In genomic region chr5:177448244-177448950, GRCh38 we compare ENCODE assay signal across 1 cellular context.
A peak's percentile ranks its signal among the peaks of the same experiment; 100 is the strongest.
TF ChIP-seq lines count a peak whose summit lies in the region.

No MANE protein-coding gene starts in this region.

TF ChIP-seq in HepG2, 621 proteins besides CTCF, POLR2A, EP300 and RAD21 (continues in another document):
- TF ChIP-seq, protein P1, sequence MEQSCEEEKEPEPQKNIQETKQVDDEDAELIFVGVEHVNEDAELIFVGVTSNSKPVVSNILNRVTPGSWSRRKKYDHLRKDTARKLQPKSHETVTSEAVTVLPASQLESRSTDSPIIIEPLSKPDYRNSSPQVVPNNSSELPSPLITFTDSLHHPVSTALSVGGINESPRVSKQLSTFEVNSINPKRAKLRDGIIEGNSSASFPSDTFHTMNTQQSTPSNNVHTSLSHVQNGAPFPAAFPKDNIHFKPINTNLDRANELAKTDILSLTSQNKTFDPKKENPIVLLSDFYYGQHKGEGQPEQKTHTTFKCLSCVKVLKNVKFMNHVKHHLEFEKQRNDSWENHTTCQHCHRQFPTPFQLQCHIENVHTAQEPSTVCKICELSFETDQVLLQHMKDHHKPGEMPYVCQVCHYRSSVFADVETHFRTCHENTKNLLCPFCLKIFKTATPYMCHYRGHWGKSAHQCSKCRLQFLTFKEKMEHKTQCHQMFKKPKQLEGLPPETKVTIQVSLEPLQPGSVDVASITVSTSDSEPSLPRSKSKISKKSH (CRISPR knock-in tag; IDR thresholded peaks at IDR 0.05; ENCODE audit: borderline replicate concordance), result no peak
- TF ChIP-seq CENPX (CRISPR knock-in tag; IDR thresholded peaks at IDR 0.05), result no peak
- no peak for TF ChIP-seq ZNF550 (CRISPR knock-in tag; IDR thresholded peaks at IDR 0.05; ENCODE audit: borderline replicate concordance)
- no peak for TF ChIP-seq FOXO1 (CRISPR knock-in tag; IDR thresholded peaks at IDR 0.05)
- no peak for TF ChIP-seq ADNP (CRISPR knock-in tag; IDR thresholded peaks at IDR 0.05)
- TF ChIP-seq ZNF629 (CRISPR knock-in tag; conservative IDR thresholded peaks at IDR 0.05), result peak; percentile 83
- TF ChIP-seq RBM39 (IDR thresholded peaks at IDR 0.05; ENCODE audit: low read depth, low read length, poor library complexity, severe bottlenecking), result no peak
- TF ChIP-seq GABPA (IDR thresholded peaks at IDR 0.05; ENCODE audit: low read depth, low read length), result no peak
- peak; percentile 10; the same call in 1 of the 2 replicates for TF ChIP-seq GABPA (CRISPR knock-in tag; IDR thresholded peaks at IDR 0.05; ENCODE audit: low read depth)
- TF ChIP-seq MBD4 (IDR thresholded peaks at IDR 0.05; ENCODE audit: borderline replicate concordance, low read length), result no peak
- peak; percentile 24 for TF ChIP-seq HNRNPH1 (optimal IDR thresholded peaks at IDR 0.05; ENCODE audit: low read depth, low read length)
- no peak for TF ChIP-seq SYNCRIP (IDR thresholded peaks at IDR 0.05; ENCODE audit: insufficient read depth, low read depth, low read length)
- TF ChIP-seq IKZF5 (CRISPR knock-in tag; IDR thresholded peaks at IDR 0.05), result no peak
- TF ChIP-seq TBX3 (IDR thresholded peaks at IDR 0.05; ENCODE audit: borderline replicate concordance), result no peak
- TF ChIP-seq ZEB1 (IDR thresholded peaks at IDR 0.05; ENCODE audit: insufficient replicate concordance, low read depth), result no peak
- no peak for TF ChIP-seq MLX (CRISPR knock-in tag; IDR thresholded peaks at IDR 0.05)
- TF ChIP-seq, protein P2, sequence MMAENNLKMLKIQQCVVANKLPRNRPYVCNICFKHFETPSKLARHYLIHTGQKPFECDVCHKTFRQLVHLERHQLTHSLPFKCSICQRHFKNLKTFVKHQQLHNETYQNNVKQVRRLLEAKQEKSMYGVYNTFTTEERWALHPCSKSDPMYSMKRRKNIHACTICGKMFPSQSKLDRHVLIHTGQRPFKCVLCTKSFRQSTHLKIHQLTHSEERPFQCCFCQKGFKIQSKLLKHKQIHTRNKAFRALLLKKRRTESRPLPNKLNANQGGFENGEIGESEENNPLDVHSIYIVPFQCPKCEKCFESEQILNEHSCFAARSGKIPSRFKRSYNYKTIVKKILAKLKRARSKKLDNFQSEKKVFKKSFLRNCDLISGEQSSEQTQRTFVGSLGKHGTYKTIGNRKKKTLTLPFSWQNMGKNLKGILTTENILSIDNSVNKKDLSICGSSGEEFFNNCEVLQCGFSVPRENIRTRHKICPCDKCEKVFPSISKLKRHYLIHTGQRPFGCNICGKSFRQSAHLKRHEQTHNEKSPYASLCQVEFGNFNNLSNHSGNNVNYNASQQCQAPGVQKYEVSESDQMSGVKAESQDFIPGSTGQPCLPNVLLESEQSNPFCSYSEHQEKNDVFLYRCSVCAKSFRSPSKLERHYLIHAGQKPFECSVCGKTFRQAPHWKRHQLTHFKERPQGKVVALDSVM (CRISPR knock-in tag; IDR thresholded peaks at IDR 0.05), result 0 out of 2 replicates have a peak, but pooled peaks have one; percentile 11
- TF ChIP-seq PTBP1 (IDR thresholded peaks at IDR 0.05; ENCODE audit: low read depth, low read length, poor library complexity, severe bottlenecking), result no peak
- no peak for TF ChIP-seq KLF12 (CRISPR knock-in tag; IDR thresholded peaks at IDR 0.05; ENCODE audit: borderline replicate concordance)
- TF ChIP-seq, protein P3, sequence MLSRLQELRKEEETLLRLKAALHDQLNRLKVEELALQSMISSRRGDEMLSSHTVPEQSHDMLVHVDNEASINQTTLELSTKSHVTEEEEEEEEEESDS (CRISPR knock-in tag; IDR thresholded peaks at IDR 0.05; ENCODE audit: borderline replicate concordance), result no peak
- TF ChIP-seq ZNF18 (CRISPR knock-in tag; IDR thresholded peaks at IDR 0.05; ENCODE audit: insufficient replicate concordance), result no peak
- no peak for TF ChIP-seq ZNF780A (CRISPR knock-in tag; IDR thresholded peaks at IDR 0.05)
- no peak for TF ChIP-seq ZNF775 (CRISPR knock-in tag; IDR thresholded peaks at IDR 0.05; ENCODE audit: borderline replicate concordance)
- TF ChIP-seq, protein P4, sequence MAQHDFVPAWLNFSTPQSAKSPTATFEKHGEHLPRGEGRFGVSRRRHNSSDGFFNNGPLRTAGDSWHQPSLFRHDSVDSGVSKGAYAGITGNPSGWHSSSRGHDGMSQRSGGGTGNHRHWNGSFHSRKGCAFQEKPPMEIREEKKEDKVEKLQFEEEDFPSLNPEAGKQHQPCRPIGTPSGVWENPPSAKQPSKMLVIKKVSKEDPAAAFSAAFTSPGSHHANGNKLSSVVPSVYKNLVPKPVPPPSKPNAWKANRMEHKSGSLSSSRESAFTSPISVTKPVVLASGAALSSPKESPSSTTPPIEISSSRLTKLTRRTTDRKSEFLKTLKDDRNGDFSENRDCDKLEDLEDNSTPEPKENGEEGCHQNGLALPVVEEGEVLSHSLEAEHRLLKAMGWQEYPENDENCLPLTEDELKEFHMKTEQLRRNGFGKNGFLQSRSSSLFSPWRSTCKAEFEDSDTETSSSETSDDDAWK (CRISPR knock-in tag; IDR thresholded peaks at IDR 0.05), result no peak
- TF ChIP-seq JUN (CRISPR knock-in tag; IDR thresholded peaks at IDR 0.05), result no peak
- no peak for TF ChIP-seq ZNF512 (CRISPR knock-in tag; IDR thresholded peaks at IDR 0.05)
- TF ChIP-seq ZNF34 (CRISPR knock-in tag; IDR thresholded peaks at IDR 0.05; ENCODE audit: borderline replicate concordance), result no peak
- TF ChIP-seq HNRNPL (IDR thresholded peaks at IDR 0.05; ENCODE audit: low read depth, low read length), result no peak
- TF ChIP-seq PITX1 (CRISPR knock-in tag; IDR thresholded peaks at IDR 0.05), result no peak
- TF ChIP-seq ZNF687 (CRISPR knock-in tag; IDR thresholded peaks at IDR 0.05), result no peak
- no peak for TF ChIP-seq ZNF282 (IDR thresholded peaks at IDR 0.05; ENCODE audit: partially characterized antibody)
- TF ChIP-seq ZNF546 (CRISPR knock-in tag; conservative IDR thresholded peaks at IDR 0.05), result 0 out of 2 replicates have a peak, but pooled peaks have one; percentile 4
- TF ChIP-seq PAX8 (CRISPR knock-in tag; IDR thresholded peaks at IDR 0.05; ENCODE audit: borderline replicate concordance), result no peak
- TF ChIP-seq KDM5B (CRISPR knock-in tag; IDR thresholded peaks at IDR 0.05; ENCODE audit: borderline replicate concordance), result 0 out of 2 replicates have a peak, but pooled peaks have one; percentile 14
- no peak for TF ChIP-seq MAFF (IDR thresholded peaks at IDR 0.05; ENCODE audit: low read depth, low read length)
- no peak for TF ChIP-seq SOX13 (IDR thresholded peaks at IDR 0.05)
- no peak for TF ChIP-seq SOX13 (CRISPR knock-in tag; conservative IDR thresholded peaks at IDR 0.05 in 1 of 2, IDR thresholded peaks at IDR 0.05 in 1 of 2)
- TF ChIP-seq ATM (IDR thresholded peaks at IDR 0.05; ENCODE audit: borderline replicate concordance), result no peak
- no peak for TF ChIP-seq KAT7 (CRISPR knock-in tag; IDR thresholded peaks at IDR 0.05; ENCODE audit: borderline replicate concordance)
- peak; percentile 64; the same call in 1 of the 2 replicates for TF ChIP-seq CEBPB (IDR thresholded peaks at IDR 0.05; ENCODE audit: borderline replicate concordance, low read depth, low read length)
- TF ChIP-seq ZBTB33 (CRISPR knock-in tag; IDR thresholded peaks at IDR 0.05), result no peak
- TF ChIP-seq TP53 (CRISPR knock-in tag; conservative IDR thresholded peaks at IDR 0.05), result no peak
- no peak for TF ChIP-seq ZNF232 (CRISPR knock-in tag; IDR thresholded peaks at IDR 0.05; ENCODE audit: borderline replicate concordance)
- TF ChIP-seq WIZ (CRISPR knock-in tag; IDR thresholded peaks at IDR 0.05), result no peak
- TF ChIP-seq ZNF136 (CRISPR knock-in tag; IDR thresholded peaks at IDR 0.05; ENCODE audit: low read depth), result no peak
- no peak for TF ChIP-seq SCMH1 (CRISPR knock-in tag; IDR thresholded peaks at IDR 0.05; ENCODE audit: borderline replicate concordance)
- TF ChIP-seq FOXJ3 (CRISPR knock-in tag; IDR thresholded peaks at IDR 0.05; ENCODE audit: borderline replicate concordance), result no peak
- no peak for TF ChIP-seq TARDBP (CRISPR knock-in tag; IDR thresholded peaks at IDR 0.05)
- no peak for TF ChIP-seq KLF16 (CRISPR knock-in tag; IDR thresholded peaks at IDR 0.05)
- TF ChIP-seq, protein P5, sequence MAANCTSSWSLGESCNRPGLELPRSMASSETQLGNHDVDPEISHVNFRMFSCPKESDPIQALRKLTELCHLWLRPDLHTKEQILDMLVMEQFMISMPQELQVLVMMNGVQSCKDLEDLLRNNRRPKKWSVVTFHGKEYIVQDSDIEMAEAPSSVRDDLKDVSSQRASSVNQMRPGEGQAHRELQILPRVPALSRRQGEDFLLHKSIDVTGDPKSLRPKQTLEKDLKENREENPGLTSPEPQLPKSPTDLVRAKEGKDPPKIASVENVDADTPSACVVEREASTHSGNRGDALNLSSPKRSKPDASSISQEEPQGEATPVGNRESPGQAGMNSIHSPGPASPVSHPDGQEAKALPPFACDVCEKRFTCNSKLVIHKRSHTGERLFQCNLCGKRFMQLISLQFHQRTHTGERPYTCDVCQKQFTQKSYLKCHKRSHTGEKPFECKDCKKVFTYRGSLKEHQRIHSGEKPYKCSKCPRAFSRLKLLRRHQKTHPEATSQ (CRISPR knock-in tag; IDR thresholded peaks at IDR 0.05; ENCODE audit: borderline replicate concordance), result no peak
- TF ChIP-seq HMGA1 (CRISPR knock-in tag; conservative IDR thresholded peaks at IDR 0.05), result no peak
